ENCODE assay signal across 1 cellular context in the genomic region with DNA sequence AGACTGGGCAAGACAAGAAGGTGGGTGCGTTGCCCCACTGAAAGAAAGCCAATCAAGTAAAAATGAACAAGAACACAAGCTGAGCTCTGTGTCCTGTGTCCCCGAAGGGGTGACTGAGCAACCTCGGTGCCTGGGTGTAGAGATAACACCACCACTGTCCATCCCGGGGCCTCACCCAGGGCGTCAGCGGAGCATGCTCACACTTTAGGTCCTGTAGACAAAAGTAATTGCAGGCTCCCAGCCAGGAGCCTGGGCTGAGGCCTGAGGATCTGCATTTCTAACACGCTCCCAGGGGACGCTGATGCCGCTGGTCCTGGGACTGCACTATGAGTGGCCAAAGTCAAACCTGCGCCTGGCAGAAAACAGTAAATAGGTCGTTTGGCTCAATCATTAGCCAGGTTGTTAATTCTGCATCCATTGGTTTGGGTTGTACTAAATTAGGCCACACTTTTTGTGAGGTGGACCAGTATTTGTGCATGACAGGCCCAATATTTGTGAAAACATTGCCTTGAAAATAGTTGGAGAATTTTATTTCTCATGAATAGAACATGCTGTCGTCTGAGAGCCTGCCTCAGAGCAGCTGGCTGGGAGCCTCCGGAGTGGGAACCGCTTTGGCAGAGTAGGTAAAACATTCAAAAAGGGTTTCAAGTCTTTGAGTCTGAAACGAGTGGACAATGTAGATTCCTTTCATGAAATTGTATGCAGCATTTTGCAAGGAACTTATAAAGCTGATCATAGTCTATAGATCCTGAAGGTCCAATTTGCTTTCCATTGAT.
TF ChIP-seq lines count a peak whose summit lies in the region.

No MANE protein-coding gene starts in this region.

TF ChIP-seq in K562, 482 proteins besides CTCF, POLR2A, EP300 and RAD21 (continued from another document and continues in another):
- TF ChIP-seq ZNF318 (IDR thresholded peaks at IDR 0.05; ENCODE audit: borderline replicate concordance in 1 of 2, low read depth in 1 of 2) (no peak), TARDBP (IDR thresholded peaks at IDR 0.05) (peak; percentile 59; the same call in 1 of the 2 replicates), PREB (CRISPR knock-in tag; IDR thresholded peaks at IDR 0.05) (peak; percentile 76; the same call in 1 of the 2 replicates), ETS1 (conservative IDR thresholded peaks at IDR 0.05; ENCODE audit: control insufficient read depth, low read depth, low read length) (0 out of 2 replicates have a peak, but pooled peaks have one; percentile 25), TEAD4 (IDR thresholded peaks at IDR 0.05; ENCODE audit: low read length) (peak; percentile 82), TEAD4 (CRISPR knock-in tag; IDR thresholded peaks at IDR 0.05; ENCODE audit: borderline replicate concordance) (no peak), ZNF431 (CRISPR knock-in tag; IDR thresholded peaks at IDR 0.05) (no peak), TCF3 (CRISPR knock-in tag; IDR thresholded peaks at IDR 0.05) (peak; percentile 93), ZNF699 (CRISPR knock-in tag; IDR thresholded peaks at IDR 0.05; ENCODE audit: insufficient replicate concordance) (no peak), SMARCA4 (IDR thresholded peaks at IDR 0.05) (peak; percentile 90), MYNN (IDR thresholded peaks at IDR 0.05) (0 out of 2 replicates have a peak, but pooled peaks have one; percentile 75), MYNN (CRISPR knock-in tag; IDR thresholded peaks at IDR 0.05) (no peak), E2F6 (IDR thresholded peaks at IDR 0.05; ENCODE audit: borderline replicate concordance in 1 of 2, extremely low read depth in 1 of 2, insufficient read depth in 1 of 2, insufficient read length in 1 of 2, low read depth in 1 of 2, low read length in 1 of 2, poor library complexity in 1 of 2, severe bottlenecking in 1 of 2) (peak; percentile 44 to 63), HDAC3 (IDR thresholded peaks at IDR 0.05; ENCODE audit: borderline replicate concordance, partially characterized antibody) (no peak), KLF16 (IDR thresholded peaks at IDR 0.05) (peak; percentile 58; the same call in 1 of the 2 replicates), ELF1 (tag; IDR thresholded peaks at IDR 0.05) (no peak), KDM1A (IDR thresholded peaks at IDR 0.05) (peak in 1 of 2 experiments; percentile 60; a peak in 3 of 4 replicates), MCM2 (IDR thresholded peaks at IDR 0.05; ENCODE audit: low read depth) (no peak), C11orf30 (IDR thresholded peaks at IDR 0.05; ENCODE audit: low read depth) (no peak), NR2C1 (IDR thresholded peaks at IDR 0.05) (no peak), NR2C1 (tag; IDR thresholded peaks at IDR 0.05) (0 out of 2 replicates have a peak, but pooled peaks have one; percentile 19), ZNF589 (CRISPR knock-in tag; IDR thresholded peaks at IDR 0.05; ENCODE audit: low read depth) (no peak; the same call in 1 of the 2 replicates), PRPF4 (IDR thresholded peaks at IDR 0.05; ENCODE audit: insufficient read depth, low read depth, low read length, poor library complexity, severe bottlenecking) (no peak), SOX6 (IDR thresholded peaks at IDR 0.05) (peak; percentile 85), NFE2 (IDR thresholded peaks at IDR 0.05; ENCODE audit: low read depth) (peak; percentile 75), SREBF2 (CRISPR knock-in tag; IDR thresholded peaks at IDR 0.05) (no peak), CEBPG (CRISPR knock-in tag; IDR thresholded peaks at IDR 0.05) (no peak), CEBPG (tag; conservative IDR thresholded peaks at IDR 0.05 in 1 of 2, IDR thresholded peaks at IDR 0.05 in 1 of 2) (no peak), CCAR2 (IDR thresholded peaks at IDR 0.05; ENCODE audit: low read depth, low read length) (no peak)
- TF ChIP-seq, protein P1, sequence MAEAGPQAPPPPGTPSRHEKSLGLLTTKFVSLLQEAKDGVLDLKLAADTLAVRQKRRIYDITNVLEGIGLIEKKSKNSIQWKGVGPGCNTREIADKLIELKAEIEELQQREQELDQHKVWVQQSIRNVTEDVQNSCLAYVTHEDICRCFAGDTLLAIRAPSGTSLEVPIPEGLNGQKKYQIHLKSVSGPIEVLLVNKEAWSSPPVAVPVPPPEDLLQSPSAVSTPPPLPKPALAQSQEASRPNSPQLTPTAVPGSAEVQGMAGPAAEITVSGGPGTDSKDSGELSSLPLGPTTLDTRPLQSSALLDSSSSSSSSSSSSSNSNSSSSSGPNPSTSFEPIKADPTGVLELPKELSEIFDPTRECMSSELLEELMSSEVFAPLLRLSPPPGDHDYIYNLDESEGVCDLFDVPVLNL (CRISPR knock-in tag; IDR thresholded peaks at IDR 0.05; ENCODE audit: low read depth), result no peak
- TF ChIP-seq, protein P2, sequence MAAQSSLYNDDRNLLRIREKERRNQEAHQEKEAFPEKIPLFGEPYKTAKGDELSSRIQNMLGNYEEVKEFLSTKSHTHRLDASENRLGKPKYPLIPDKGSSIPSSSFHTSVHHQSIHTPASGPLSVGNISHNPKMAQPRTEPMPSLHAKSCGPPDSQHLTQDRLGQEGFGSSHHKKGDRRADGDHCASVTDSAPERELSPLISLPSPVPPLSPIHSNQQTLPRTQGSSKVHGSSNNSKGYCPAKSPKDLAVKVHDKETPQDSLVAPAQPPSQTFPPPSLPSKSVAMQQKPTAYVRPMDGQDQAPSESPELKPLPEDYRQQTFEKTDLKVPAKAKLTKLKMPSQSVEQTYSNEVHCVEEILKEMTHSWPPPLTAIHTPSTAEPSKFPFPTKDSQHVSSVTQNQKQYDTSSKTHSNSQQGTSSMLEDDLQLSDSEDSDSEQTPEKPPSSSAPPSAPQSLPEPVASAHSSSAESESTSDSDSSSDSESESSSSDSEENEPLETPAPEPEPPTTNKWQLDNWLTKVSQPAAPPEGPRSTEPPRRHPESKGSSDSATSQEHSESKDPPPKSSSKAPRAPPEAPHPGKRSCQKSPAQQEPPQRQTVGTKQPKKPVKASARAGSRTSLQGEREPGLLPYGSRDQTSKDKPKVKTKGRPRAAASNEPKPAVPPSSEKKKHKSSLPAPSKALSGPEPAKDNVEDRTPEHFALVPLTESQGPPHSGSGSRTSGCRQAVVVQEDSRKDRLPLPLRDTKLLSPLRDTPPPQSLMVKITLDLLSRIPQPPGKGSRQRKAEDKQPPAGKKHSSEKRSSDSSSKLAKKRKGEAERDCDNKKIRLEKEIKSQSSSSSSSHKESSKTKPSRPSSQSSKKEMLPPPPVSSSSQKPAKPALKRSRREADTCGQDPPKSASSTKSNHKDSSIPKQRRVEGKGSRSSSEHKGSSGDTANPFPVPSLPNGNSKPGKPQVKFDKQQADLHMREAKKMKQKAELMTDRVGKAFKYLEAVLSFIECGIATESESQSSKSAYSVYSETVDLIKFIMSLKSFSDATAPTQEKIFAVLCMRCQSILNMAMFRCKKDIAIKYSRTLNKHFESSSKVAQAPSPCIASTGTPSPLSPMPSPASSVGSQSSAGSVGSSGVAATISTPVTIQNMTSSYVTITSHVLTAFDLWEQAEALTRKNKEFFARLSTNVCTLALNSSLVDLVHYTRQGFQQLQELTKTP (IDR thresholded peaks at IDR 0.05; ENCODE audit: low read depth in 1 of 2, partially characterized antibody in 2 of 2), result peak in 1 of 2 experiments; percentile 6
